In genomic region chr19:54096642-54097106, GRCh38 we compare ENCODE assay signal across 1 cellular context.
TF ChIP-seq lines count a peak whose summit lies in the region.

No MANE protein-coding gene starts in this region.

TF ChIP-seq in IMR-90, 13 proteins besides CTCF, POLR2A, EP300 and RAD21:
- TF ChIP-seq MAZ (IDR thresholded peaks at IDR 0.05; ENCODE audit: borderline replicate concordance, low read depth, low read length), result 0 out of 2 replicates have a peak, but pooled peaks have one; percentile 5
- TF ChIP-seq BHLHE40 (IDR thresholded peaks at IDR 0.05; ENCODE audit: low read depth, low read length), result no peak
